In the genomic region with DNA sequence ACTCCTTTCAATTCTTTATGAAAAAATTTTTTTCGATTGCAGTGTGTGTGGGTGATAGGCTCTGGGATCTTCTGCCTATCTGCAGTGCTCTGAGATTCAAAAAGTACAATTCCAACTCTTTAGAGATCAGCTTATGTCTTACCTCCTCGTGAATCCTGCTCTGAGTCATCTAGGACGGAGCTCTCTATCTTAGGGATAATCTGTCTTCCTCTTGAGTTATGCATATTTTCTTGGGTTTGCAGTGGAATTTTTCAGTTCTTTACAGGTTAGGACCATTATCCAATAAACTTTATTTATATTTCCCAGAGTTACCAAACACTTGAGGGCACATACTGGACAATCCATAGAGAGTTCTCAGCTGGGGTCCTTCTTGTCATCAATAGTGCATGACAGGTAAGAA, we compare ENCODE assay signal across 7 cellular contexts.
"Had no signal": no experiment of that assay in that cellular context is flagged by ENCODE, and none has a peak within 500 bp of the region (broad histone marks: within the 10 kb centered on the region; RNA-seq: fewer than 3 reads in every experiment).

No MANE protein-coding gene starts in this region.

- H3K4me2 ChIP-seq: KMS-11 had no signal

- DNase-seq: IMR-90, KBM-7, KG1 had no signal

- ATAC-seq: HepG2, K562 had no signal

- H3K4me3 ChIP-seq: K562 had no signal

- H3K27ac ChIP-seq: HL-60, KMS-11 had no signal

- H3K9ac ChIP-seq: KMS-11 had no signal
